12 cellular contexts compared by ENCODE assay signal in the genomic region with DNA sequence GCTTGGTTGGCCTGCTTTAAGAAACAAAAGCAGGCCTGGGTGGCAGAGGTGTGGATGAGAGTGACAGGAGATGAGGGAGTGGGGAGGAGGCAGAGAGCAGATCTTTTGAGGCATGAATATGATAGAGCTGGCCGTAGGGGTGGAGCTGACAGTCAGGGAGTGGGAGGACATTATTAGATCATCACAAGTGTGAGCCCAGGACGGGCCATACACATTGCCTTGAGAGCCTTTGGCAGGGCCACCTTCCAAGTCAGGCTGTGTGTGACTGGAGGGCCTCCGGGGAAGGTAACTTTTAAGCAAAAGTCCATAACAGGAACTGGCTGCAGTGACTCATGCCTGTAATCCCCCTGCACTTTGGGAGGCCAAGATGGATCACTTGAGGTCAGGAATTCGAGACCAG. TPM values are rescaled to one million over a fixed set of nuclear protein-coding genes. Genes with fewer than 3 reads are reported as not detected.
DNase-seq lines count a peak whose midpoint lies in the region; FAIRE-seq and TF ChIP-seq lines count a peak whose summit lies in the region.
"Had no signal": no experiment of that assay in that cellular context is flagged by ENCODE, and none has a peak within 500 bp of the region (broad histone marks: within the 10 kb centered on the region; RNA-seq: fewer than 3 reads in every experiment).

No MANE protein-coding gene starts in this region.

- H4K91ac ChIP-seq in H1 (replicated peaks; ENCODE audit: insufficient read length, low read length): peak overlapping the region; percentile 88

- no peak overlapping the region for H2BK15ac ChIP-seq in H1 (ENCODE audit: low read length)

- in situ Hi-C loops in GM13976 (cut with MboI; ENCODE audit: low sequenced_read_pairs, unreplicated experiment): no loop called here

- H3K4me2 ChIP-seq in H1 (ENCODE audit: insufficient read depth in 1 of 2, low read depth in 2 of 2, low read length in 2 of 2): no peak overlapping the region

- WGBS in H1 (ENCODE audit: extremely low coverage in 1 of 2, insufficient coverage in 1 of 2, insufficient read length in 1 of 2, insufficient replicate concordance in 2 of 2, low coverage in 1 of 2, low lambda C conversion rate in 2 of 2, missing lambda C conversion rate in 1 of 2), 2 experiments: 89% methylated on average over 4 of the region's 4 CpGs; no CpG with 5 or more reads in 1 of the 2 experiments

- DNase-seq in GM13976 (ENCODE audit: low spot score) (peak; percentile 44), NAMALWA (ENCODE audit: low spot score) (peak; percentile 62), H1 (ENCODE audit: low read depth in 1 of 2, low spot score in 2 of 2) (no peak), renal cortical epithelial cell (ENCODE audit: low read depth) (peak; percentile 23), DMS53 treated with DMSO at 0.1 percent for 48 hours (lab: John Stamatoyannopoulos, UW; ENCODE audit: unreplicated experiment) (no peak), ureter (ENCODE audit: low spot score) (no peak), OCI-M2 (lab: John Stamatoyannopoulos, UW; ENCODE audit: unreplicated experiment) (no peak), ecto neural progenitor cell (ENCODE audit: low spot score) (no peak)
- DNase-seq: activated naive CD4-positive, alpha-beta T cell treated with Interleukin-2 at 50 U/mL for 16 hours; DND-41; mesenchymal stem cell had no signal

- H3K9me3 ChIP-seq in H1 (ENCODE audit: insufficient read depth in 2 of 2, low read depth in 1 of 2, low read length in 1 of 2): no peaks in the 10 kb centered on the region

- H3K56ac ChIP-seq in H1 (replicated peaks; ENCODE audit: insufficient read length, low read depth, low read length): no peak overlapping the region

- no peak overlapping the region for H3K18ac ChIP-seq in H1 (ENCODE audit: extremely low read depth, low read length)

- TF ChIP-seq CTCF in GM13976 (IDR thresholded peaks at IDR 0.05; ENCODE audit: borderline replicate concordance, control extremely low read depth, extremely low read depth, insufficient read depth, missing control alignments): no peak
- no peak for TF ChIP-seq CTCF in H1 (IDR thresholded peaks at IDR 0.05; ENCODE audit: control extremely low read depth in 1 of 3, insufficient read depth in 1 of 3, low read depth in 1 of 3, low read length in 3 of 3)

- POLR2A ChIA-PET in H1 (lab: Charles Lee; ENCODE audit: partially characterized antibody): interaction anchor here (1.7 to 2.2 kb wide), 2 partner anchors 25 to 26 kb away, joined by 3 to 9 read pairs; partner anchors contain the start of gene GINS3

- peak overlapping the region; percentile 10 for H3K4ac ChIP-seq in H1 (replicated peaks; ENCODE audit: insufficient read length, low read depth, low read length)

- TF ChIP-seq RAD21 in H1 (IDR thresholded peaks at IDR 0.05 in 1 of 2, conservative IDR thresholded peaks at IDR 0.05 in 1 of 2; ENCODE audit: low read depth in 2 of 2, low read length in 2 of 2): no peak

- TF ChIP-seq POLR2A in H1 (IDR thresholded peaks at IDR 0.05; ENCODE audit: control extremely low read depth in 1 of 2, low read depth in 2 of 2, low read length in 2 of 2): no peak

- no peaks in the 10 kb centered on the region for H3K79me1 ChIP-seq in H1 (ENCODE audit: low read depth, low read length)

- no peaks in the 10 kb centered on the region for H3K23me2 ChIP-seq in H1 (ENCODE audit: low read depth, low read length)

- H3K36me3 ChIP-seq in H1 (ENCODE audit: control insufficient read depth in 2 of 4, insufficient read depth in 4 of 4, low read length in 3 of 4): no peaks in the 10 kb centered on the region

- no peak for TF ChIP-seq EP300 in H1 (IDR thresholded peaks at IDR 0.05; ENCODE audit: borderline replicate concordance in 1 of 2, low read depth in 2 of 2, low read length in 2 of 2)

- no peak overlapping the region for H3K27ac ChIP-seq in H1 (ENCODE audit: low read depth, low read length)
- H3K27ac ChIP-seq: epithelial cell of prostate had no signal

- no peak overlapping the region for H4K5ac ChIP-seq in H1 (ENCODE audit: insufficient read length, low read depth, low read length)

- CTCF ChIA-PET in H1 (lab: Charles Lee; ENCODE audit: partially characterized antibody): interaction anchor here (0.6 to 2.0 kb wide), 5 partner anchors 26 to 167 kb away, joined by 3 to 6 read pairs (median 3); partner anchors contain the start of gene GINS3

- no peak overlapping the region for H4K8ac ChIP-seq in H1 (ENCODE audit: extremely low read depth, insufficient read depth, low read length)

- no peak overlapping the region for H2AFZ ChIP-seq in H1 (ENCODE audit: low read length)

- H3K23ac ChIP-seq in H1 (ENCODE audit: insufficient read length): no peak overlapping the region

- H3K9ac ChIP-seq in H1 (replicated peaks in 1 of 4; ENCODE audit: extremely low read depth in 1 of 4, low read depth in 3 of 4, low read length in 3 of 4): no peak overlapping the region

- no peak overlapping the region for H2BK120ac ChIP-seq in H1 (replicated peaks; ENCODE audit: low read depth, low read length)

- H2BK5ac ChIP-seq in H1 (ENCODE audit: low read depth, low read length): no peak overlapping the region

- no peaks in the 10 kb centered on the region for H3K27me3 ChIP-seq in H1 (replicated peaks in 1 of 4; ENCODE audit: control insufficient read depth in 3 of 4, extremely low read depth in 1 of 4, insufficient read depth in 3 of 4, low read length in 3 of 4)

- H4K20me1 ChIP-seq in H1 (replicated peaks in 1 of 2; ENCODE audit: control insufficient read depth in 1 of 2, insufficient read depth in 2 of 2, low read length in 2 of 2): no peaks in the 10 kb centered on the region

- H2AK5ac ChIP-seq in H1 (ENCODE audit: low read depth, low read length): no peak overlapping the region

- no peak for FAIRE-seq in H1 (lab: Jason Lieb, UNC)

- no peak overlapping the region for H3K14ac ChIP-seq in H1 (ENCODE audit: insufficient read length)

- no peak overlapping the region for H2BK12ac ChIP-seq in H1 (ENCODE audit: low read depth, low read length)

- H3K79me2 ChIP-seq in H1 (ENCODE audit: control insufficient read depth in 1 of 2, insufficient read depth in 2 of 2, low read length in 2 of 2): no peaks in the 10 kb centered on the region

- H3K4me3 ChIP-seq in H1 (ENCODE audit: extremely low read depth in 1 of 4, insufficient read depth in 2 of 4, low read depth in 3 of 4, low read length in 4 of 4): no peak overlapping the region

- H3K4me1 ChIP-seq in H1 (replicated peaks in 1 of 4; ENCODE audit: control insufficient read depth in 3 of 4, insufficient read depth in 4 of 4, low read length in 3 of 4): peaks cover 3 to 11% (median 5%) of the 10 kb centered on the region in 4 experiments

- H2BK20ac ChIP-seq in H1 (ENCODE audit: low read length): no peak overlapping the region

TF ChIP-seq in H1, 55 proteins besides CTCF, POLR2A, EP300 and RAD21:
- no peak for TF ChIP-seq FOSL1 (IDR thresholded peaks at IDR 0.05; ENCODE audit: insufficient read depth, low read depth, low read length)
- no peak for TF ChIP-seq SIX5 (IDR thresholded peaks at IDR 0.05; ENCODE audit: low read depth, low read length)
- no peak for TF ChIP-seq TAF7 (optimal IDR thresholded peaks at IDR 0.05; ENCODE audit: borderline replicate concordance, low read depth, low read length)
- TF ChIP-seq HDAC6 (IDR thresholded peaks at IDR 0.05; ENCODE audit: low read depth, low read length): no peak
- TF ChIP-seq, protein P1, sequence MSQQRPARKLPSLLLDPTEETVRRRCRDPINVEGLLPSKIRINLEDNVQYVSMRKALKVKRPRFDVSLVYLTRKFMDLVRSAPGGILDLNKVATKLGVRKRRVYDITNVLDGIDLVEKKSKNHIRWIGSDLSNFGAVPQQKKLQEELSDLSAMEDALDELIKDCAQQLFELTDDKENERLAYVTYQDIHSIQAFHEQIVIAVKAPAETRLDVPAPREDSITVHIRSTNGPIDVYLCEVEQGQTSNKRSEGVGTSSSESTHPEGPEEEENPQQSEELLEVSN (IDR thresholded peaks at IDR 0.05): no peak
- no peak for TF ChIP-seq ASH2L (IDR thresholded peaks at IDR 0.05; ENCODE audit: low read length)
- TF ChIP-seq POLR2AphosphoS5 (IDR thresholded peaks at IDR 0.05; ENCODE audit: low read depth, low read length): no peak
- no peak for TF ChIP-seq KDM1A (IDR thresholded peaks at IDR 0.05; ENCODE audit: borderline replicate concordance, low read length)
- no peak for TF ChIP-seq EZH2 (IDR thresholded peaks at IDR 0.05; ENCODE audit: low read depth, low read length, severe bottlenecking)
- no peak for TF ChIP-seq TCF12 (IDR thresholded peaks at IDR 0.05; ENCODE audit: low read depth, low read length)
- no peak for TF ChIP-seq SP1 (IDR thresholded peaks at IDR 0.05; ENCODE audit: low read depth, low read length)
- TF ChIP-seq NRF1 (IDR thresholded peaks at IDR 0.05; ENCODE audit: low read depth, low read length): no peak
- no peak for TF ChIP-seq USF2 (IDR thresholded peaks at IDR 0.05; ENCODE audit: low read length)
- TF ChIP-seq RBBP5 (IDR thresholded peaks at IDR 0.05; ENCODE audit: borderline replicate concordance, low read depth, low read length): no peak
- no peak for TF ChIP-seq CTBP2 (IDR thresholded peaks at IDR 0.05; ENCODE audit: borderline replicate concordance, insufficient read depth, insufficient read length, low read length)

RNA-seq across cellular contexts. Expression of gene GINS3, which starts 26.3 kb away (rescaled TPM):
- 13.4 and 15.4 TPM in 2 replicates for total RNA-seq in H1 (2021; fragmentation: NEBNext Ultra II Directional; extraction: Animal tissue kit (Norgen Biotek cat#: 25700))
- 9.5 and 12.9 TPM in 2 replicates for polyA plus RNA-seq in H1 (2011; rRNA removed)
- 11.2 TPM for polyA plus RNA-seq in H1 (2011; cell fraction: cytosol; rRNA removed)
- polyA plus RNA-seq in H1 (2011; cell fraction: nucleus; rRNA removed): 9.1 TPM
- 11.9 to 14.8 TPM (median 12.8 TPM) in 4 replicates for polyA plus RNA-seq in H1 (2012, experiment 1 of 2)
- 8.1 TPM for polyA plus RNA-seq in H1 (2012, experiment 2 of 2)
- 12.8 TPM for polyA plus RNA-seq in H1 (2013, experiment 1 of 2)
- polyA plus RNA-seq in H1 (2013, experiment 2 of 2): 12.1 TPM
- 13.4 and 20.0 TPM in 2 replicates for polyA minus RNA-seq in H1 (2011; rRNA and poly(A)+ RNA removed)
- 7.5 TPM for polyA minus RNA-seq in H1 (2011; cell fraction: cytosol; rRNA and poly(A)+ RNA removed)
- 7.6 TPM for polyA minus RNA-seq in H1 (2011; cell fraction: nucleus; rRNA and poly(A)+ RNA removed)
- total RNA-seq in renal cortical epithelial cell (4.4 and 4.9 TPM in 2 replicates), ureter (7.0 TPM)

Comparison
In these comparisons a context has a peak if more than half of its experiments do, and no peak if none do; other contexts are left out.
1. DNase-seq: peak in GM13976 (single experiment), NAMALWA (single experiment) and renal cortical epithelial cell (single experiment); none in H1 (0 of 2), DMS53 treated with DMSO at 0.1 percent for 48 hours (single experiment), ureter (single experiment), OCI-M2 (single experiment) and ecto neural progenitor cell (single experiment).